9 cellular contexts compared by ENCODE assay signal in genomic region chr2:98134138-98134537, GRCh38. TPM values are rescaled to one million over a fixed set of nuclear protein-coding genes. Genes with fewer than 3 reads are reported as not detected.
DNase-seq lines count a peak whose midpoint lies in the region; ATAC-seq and TF ChIP-seq lines count a peak whose summit lies in the region.
"Had no signal": no experiment of that assay in that cellular context is flagged by ENCODE, and none has a peak within 500 bp of the region (broad histone marks: within the 10 kb centered on the region; RNA-seq: fewer than 3 reads in every experiment).

No MANE protein-coding gene starts in this region.

- POLR2A ChIA-PET in OCI-LY7 (lab: Charles Lee) = interaction anchor here (0.6 kb wide), 1 partner anchor 52 kb away, joined by 3 read pairs; no protein-coding TSS in a partner anchor

- intact Hi-C loops in OCI-LY7 (cut with micrococcal nuclease; ENCODE audit: unreplicated experiment) = no loop called here

- no peak overlapping the region for H2AFZ ChIP-seq in OCI-LY7 (ENCODE audit: low read length)

- H3K4me2 ChIP-seq in OCI-LY7 (ENCODE audit: low read length) = no peak overlapping the region
- H3K4me2 ChIP-seq: A549 had no signal

- BruUV-seq in OCI-LY7 (replicated peaks; lab: Mats Ljungman, UMichigan) = no TSS peak

- H4K20me1 ChIP-seq in OCI-LY7 (ENCODE audit: insufficient read depth, low read length) = no peaks in the 10 kb centered on the region

- no peak for TF ChIP-seq CTCF in OCI-LY7 (conservative IDR thresholded peaks at IDR 0.05; ENCODE audit: low read length)

- no peaks in the 10 kb centered on the region for H3K9me2 ChIP-seq in OCI-LY7 (ENCODE audit: insufficient read depth, low read length)

- peak; percentile 58 to 73 for ATAC-seq in activated CD4-positive, CD25-positive, alpha-beta regulatory T cell treated with anti-CD3 and anti-CD28 coated beads, Interleukin-2, amount 50 U/mL, for 24 hours
- ATAC-seq in esophagus mucosa = peak; percentile 52
- ATAC-seq: A549 had no signal

- H3K79me2 ChIP-seq in OCI-LY7 (ENCODE audit: insufficient read depth, low read depth, low read length) = no peaks in the 10 kb centered on the region

- CTCF ChIA-PET in OCI-LY7 (lab: Charles Lee; ENCODE audit: unreplicated experiment) = no interaction called here

- H3K4me3 ChIP-seq in OCI-LY7 (ENCODE audit: low read depth, low read length, poor library complexity, severe bottlenecking) = no peak overlapping the region
- H3K4me3 ChIP-seq: A549 had no signal

- H3K36me3 ChIP-seq in OCI-LY7 (ENCODE audit: insufficient read depth, low read length) = no peaks in the 10 kb centered on the region

- H3K4me1 ChIP-seq in OCI-LY7 (ENCODE audit: insufficient read depth, low read length, poor library complexity, severe bottlenecking) = no peaks in the 10 kb centered on the region
- H3K4me1 ChIP-seq: A549 had no signal

- no peak for DNase-seq in activated CD4-positive, CD25-positive, alpha-beta regulatory T cell treated with anti-CD3 and anti-CD28 coated beads, Interleukin-2, amount 50 U/mL, for 72 hours
- DNase-seq in SIG-M5 (lab: John Stamatoyannopoulos, UW) (peak; percentile 56), OCI-LY7 (ENCODE audit: low spot score) (no peak), activated gamma-delta T cell (lab: John Stamatoyannopoulos, UW) (no peak), NCI-H1048 (lab: John Stamatoyannopoulos, UW) (no peak)
- peak; percentile 11 to 33 for DNase-seq in stimulated activated CD4-positive, alpha-beta T cell treated with anti-CD3 and anti-CD28 coated beads, Interleukin-2, amount 100 ng/mL, for 48 hours

- H3K27ac ChIP-seq in OCI-LY7 (ENCODE audit: low read depth, low read length, poor library complexity, severe bottlenecking) = no peak overlapping the region
- H3K27ac ChIP-seq: A549 had no signal

- no peaks in the 10 kb centered on the region for H3K9me3 ChIP-seq in OCI-LY7 (ENCODE audit: low read length)
- H3K9me3 ChIP-seq: A549 had no signal

RNA-seq across cellular contexts. Expression of gene VWA3B, which starts 47.2 kb away (rescaled TPM):
- total RNA-seq in esophagus mucosa (0.40 TPM), OCI-LY7 (2022) (not detected in 2 replicates)
- not detected in 2 replicates for total RNA-seq in OCI-LY7 (2014; rRNA removed; shearing (Covaris generic))

Comparison
In these comparisons a context has a peak if more than half of its experiments do, and no peak if none do; other contexts are left out.
1. DNase-seq: peak in SIG-M5 (single experiment) and stimulated activated CD4-positive, alpha-beta T cell treated with anti-CD3 and anti-CD28 coated beads, Interleukin-2, amount 100 ng/mL, for 48 hours (2 of 2); none in activated CD4-positive, CD25-positive, alpha-beta regulatory T cell treated with anti-CD3 and anti-CD28 coated beads, Interleukin-2, amount 50 U/mL, for 72 hours (single experiment), OCI-LY7 (single experiment), activated gamma-delta T cell (single experiment) and NCI-H1048 (single experiment).